In the genomic region with DNA sequence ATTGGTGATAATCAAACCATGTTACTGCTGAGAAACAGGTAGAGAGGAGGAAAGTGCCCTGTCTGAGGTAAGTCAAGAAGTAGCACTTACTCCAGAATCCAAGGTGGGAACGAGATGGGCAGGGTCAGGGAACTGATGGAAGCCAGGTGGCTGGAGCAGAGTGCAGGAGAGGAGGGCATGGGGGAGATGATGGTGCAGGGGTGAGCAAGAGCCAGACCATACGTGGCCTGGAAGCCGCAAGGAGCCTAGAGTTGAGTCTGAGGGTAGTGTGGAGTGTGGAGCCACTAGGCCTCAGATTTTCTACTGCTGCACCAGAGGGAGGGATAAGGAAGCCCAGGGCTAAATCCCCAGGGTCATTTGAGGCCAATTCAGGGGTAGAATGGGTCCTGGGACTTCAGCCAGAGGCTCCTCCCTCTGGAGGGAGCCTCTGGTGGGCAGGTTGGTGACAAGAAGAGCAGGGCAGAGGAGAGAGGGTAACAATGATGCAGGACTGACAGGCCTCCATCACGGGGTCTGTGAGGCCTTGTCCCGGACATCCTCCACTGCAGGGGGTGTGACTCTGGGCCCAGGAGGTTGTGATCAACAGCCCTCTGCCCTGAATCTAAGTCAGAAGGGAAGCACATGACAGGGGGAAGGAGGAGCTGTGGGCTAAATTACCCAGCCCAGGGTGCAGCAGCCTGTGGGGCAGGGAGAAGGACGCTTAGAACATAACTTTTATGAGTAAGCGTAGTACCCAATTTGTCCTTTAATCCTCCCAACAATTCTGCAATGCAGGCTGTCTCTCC, we compare ENCODE assay signal across 10 cellular contexts. TPM values are rescaled to one million over a fixed set of nuclear protein-coding genes. Genes with fewer than 3 reads are reported as not detected.
A peak's percentile ranks its signal among the peaks of the same experiment; 100 is the strongest.
DNase-seq lines count a peak whose midpoint lies in the region; ATAC-seq and TF ChIP-seq lines count a peak whose summit lies in the region.
"Had no signal": no experiment of that assay in that cellular context is flagged by ENCODE, and none has a peak within 500 bp of the region (broad histone marks: within the 10 kb centered on the region; RNA-seq: fewer than 3 reads in every experiment).

No MANE protein-coding gene starts in this region.

- peaks cover 76% of the 10 kb centered on the region for H3K4me1 Mint-ChIP-seq in activated naive CD4-positive, alpha-beta T cell treated with anti-CD3 and anti-CD28 coated beads for 36 hours (ENCODE audit: low read depth)

- DNase-seq in activated naive CD4-positive, alpha-beta T cell treated with anti-CD3 and anti-CD28 coated beads for 36 hours, result peak; percentile 46
- no peak for DNase-seq in activated naive CD4-positive, alpha-beta T cell treated with Interleukin-2 at 50 U/mL for 16 hours
- DNase-seq in colonic mucosa (peak; percentile 66), upper lobe of right lung (peak; percentile 83), NOMO-1 treated with DMSO at 0.1 percent for 48 hours (lab: John Stamatoyannopoulos, UW; ENCODE audit: unreplicated experiment) (no peak), GM23248 (no peak)
- DNase-seq in stimulated activated CD4-positive, alpha-beta T cell treated with anti-CD3 and anti-CD28 coated beads, Interleukin-12 subunit alpha, Interleukin-12 subunit beta, amount 100 ng/mL, for 4 hours, result no peak
- DNase-seq: activated CD8-positive, alpha-beta memory T cell treated with anti-CD3 and anti-CD28 coated beads for 24 hours had no signal

- TF ChIP-seq CTCF in colonic mucosa (IDR thresholded peaks at IDR 0.05), result no peak
- no peak for TF ChIP-seq CTCF in upper lobe of right lung (IDR thresholded peaks at IDR 0.05)

- H3K9me3 Mint-ChIP-seq in activated naive CD4-positive, alpha-beta T cell treated with anti-CD3 and anti-CD28 coated beads for 36 hours, result no peaks in the 10 kb centered on the region

- H3K36me3 ChIP-seq in colonic mucosa (no peaks in the 10 kb centered on the region), mucosa of stomach (ENCODE audit: control insufficient read depth, insufficient read depth, low read length) (peaks cover 6% of the 10 kb centered on the region), upper lobe of right lung (peaks cover 30% of the 10 kb centered on the region), GM23248 (ENCODE audit: low read depth) (no peaks in the 10 kb centered on the region; the same call in 1 of the 2 replicates)

- H3K27ac ChIP-seq in colonic mucosa, result peak overlapping the region; percentile 47
- H3K27ac ChIP-seq in upper lobe of right lung, result peak overlapping the region; percentile 78
- H3K27ac ChIP-seq in GM23248, result no peak overlapping the region

- H2AFZ ChIP-seq in GM23248, result no peak overlapping the region

- WGBS in GM23248 (ENCODE audit: low coverage in 1 of 2, low lambda C conversion rate in 2 of 2, missing lambda C conversion rate in 2 of 2), 2 experiments, result 55 to 62% methylated on average over 7 of the region's 7 CpGs

- H3K36me3 Mint-ChIP-seq in activated naive CD4-positive, alpha-beta T cell treated with anti-CD3 and anti-CD28 coated beads for 36 hours (ENCODE audit: low read depth), result peaks cover 45% of the 10 kb centered on the region

- H3K4me3 ChIP-seq in colonic mucosa (no peak overlapping the region), mucosa of stomach (ENCODE audit: low read length) (no peak overlapping the region), upper lobe of right lung (no peak overlapping the region), GM23248 (no peak overlapping the region)

- peaks cover 57% of the 10 kb centered on the region for H3K79me2 ChIP-seq in GM23248 (ENCODE audit: insufficient read depth)

- H3K4me1 ChIP-seq in colonic mucosa (peaks cover 36% of the 10 kb centered on the region), mucosa of stomach (ENCODE audit: control insufficient read depth, insufficient read depth, low read length) (peaks cover 60% of the 10 kb centered on the region), upper lobe of right lung (peaks cover 89% of the 10 kb centered on the region), GM23248 (ENCODE audit: insufficient read depth) (0 out of 2 replicates have a peak, but pooled peaks cover 9% of the 10 kb centered on the region)

- in situ Hi-C loops in GM23248 (cut with MboI), result loop anchor here (10.0 kb wide), 1 partner anchor 58 kb away; a partner anchor contains a TSS

- peak overlapping the region; percentile 36 to 85 for H3K9ac ChIP-seq in colonic mucosa (ENCODE audit: low read depth in 2 of 2, low read length in 2 of 2)
- H3K9ac ChIP-seq in mucosa of stomach (ENCODE audit: low read length), result peak overlapping the region; percentile 26
- H3K9ac ChIP-seq in GM23248, result no peak overlapping the region

- ATAC-seq in upper lobe of right lung, result peak; percentile 80

- no peaks in the 10 kb centered on the region for H3K9me2 ChIP-seq in GM23248 (ENCODE audit: insufficient read depth)

- no peaks in the 10 kb centered on the region for H4K20me1 ChIP-seq in GM23248 (ENCODE audit: insufficient read depth)

- H3K27me3 ChIP-seq in colonic mucosa, result no peaks in the 10 kb centered on the region
- no peaks in the 10 kb centered on the region for H3K27me3 ChIP-seq in mucosa of stomach (ENCODE audit: control insufficient read depth, insufficient read depth, low read length)
- H3K27me3 ChIP-seq in upper lobe of right lung, result no peaks in the 10 kb centered on the region
- no peaks in the 10 kb centered on the region for H3K27me3 ChIP-seq in GM23248 (replicated peaks; ENCODE audit: insufficient read depth)

- H3K9me3 ChIP-seq in colonic mucosa (no peaks in the 10 kb centered on the region), mucosa of stomach (ENCODE audit: control insufficient read depth, low read length) (no peaks in the 10 kb centered on the region), upper lobe of right lung (no peaks in the 10 kb centered on the region), GM23248 (ENCODE audit: low read depth) (no peaks in the 10 kb centered on the region)

- no peak overlapping the region for H3K4me2 ChIP-seq in GM23248 (ENCODE audit: unreplicated experiment)

- CTCF ChIA-PET in activated naive CD4-positive, alpha-beta T cell treated with anti-CD3 and anti-CD28 coated beads for 36 hours (lab: Charles Lee), result interaction anchor here (1.2 to 10.3 kb wide), 3 partner anchors 38 to 57 kb away, joined by 3 to 339 read pairs (median 4); a partner anchor contains a TSS

- H3F3A ChIP-seq in GM23248 (ENCODE audit: insufficient read depth), result peaks cover 12% of the 10 kb centered on the region; the same call in 1 of the 2 replicates

- no peak overlapping the region for H3K4me3 Mint-ChIP-seq in activated naive CD4-positive, alpha-beta T cell treated with anti-CD3 and anti-CD28 coated beads for 36 hours

- intact Hi-C loops in activated naive CD4-positive, alpha-beta T cell treated with anti-CD3 and anti-CD28 coated beads for 36 hours (cut with micrococcal nuclease), result no loop called here
- intact Hi-C loops in colonic mucosa (cut with DNase I) (no loop called here), upper lobe of right lung (cut with DNase I) (no loop called here)

- H3K27ac Mint-ChIP-seq in activated naive CD4-positive, alpha-beta T cell treated with anti-CD3 and anti-CD28 coated beads for 36 hours, result peak overlapping the region; percentile 82

- no peaks in the 10 kb centered on the region for H3K27me3 Mint-ChIP-seq in activated naive CD4-positive, alpha-beta T cell treated with anti-CD3 and anti-CD28 coated beads for 36 hours (ENCODE audit: low read depth)

RNA-seq across cellular contexts. Expression of a gene that starts 28.7 kb away (rescaled TPM):
- not detected for total RNA-seq in activated naive CD4-positive, alpha-beta T cell treated with anti-CD3 and anti-CD28 coated beads for 36 hours
- total RNA-seq in colonic mucosa, result under 1 TPM in 1 of 2 donors, not detected in 1; 0.52 TPM
- 19.1 TPM for total RNA-seq in upper lobe of right lung
- not detected in 2 replicates for total RNA-seq in GM23248 (2014; rRNA removed; shearing (Covaris generic))
- polyA plus RNA-seq in GM23248 (2016; fragmentation: Nextera tagmentation; extraction: Ambion mirVana), result not detected in 2 replicates
- polyA plus RNA-seq: BJ had no signal

RNA-seq across cellular contexts. Expression of a gene that starts 56.2 kb away (rescaled TPM):
- 10 to 100 TPM; 87.9 to 89.2 TPM for total RNA-seq in activated naive CD4-positive, alpha-beta T cell treated with anti-CD3 and anti-CD28 coated beads for 36 hours
- 10 to 100 TPM; 55.9 to 59.4 TPM for total RNA-seq in colonic mucosa
- total RNA-seq in upper lobe of right lung, result 174 TPM
- 83.8 and 95.1 TPM in 2 replicates for total RNA-seq in GM23248 (2014; rRNA removed; shearing (Covaris generic))
- 56.2 and 56.3 TPM in 2 replicates for polyA plus RNA-seq in GM23248 (2016; fragmentation: Nextera tagmentation; extraction: Ambion mirVana)

Comparison
In these comparisons a context has a peak if more than half of its experiments do, and no peak if none do; other contexts are left out.
1. DNase-seq: peak in activated naive CD4-positive, alpha-beta T cell treated with anti-CD3 and anti-CD28 coated beads for 36 hours (single experiment), colonic mucosa (single experiment) and upper lobe of right lung (single experiment); none in activated naive CD4-positive, alpha-beta T cell treated with Interleukin-2 at 50 U/mL for 16 hours (single experiment), NOMO-1 treated with DMSO at 0.1 percent for 48 hours (single experiment), GM23248 (single experiment) and stimulated activated CD4-positive, alpha-beta T cell treated with anti-CD3 and anti-CD28 coated beads, Interleukin-12 subunit alpha, Interleukin-12 subunit beta, amount 100 ng/mL, for 4 hours (single experiment).
2. RNA of a gene that starts 28.7 kb away (total RNA-seq): 19.1 TPM in upper lobe of right lung (single experiment); 0.52 TPM in colonic mucosa, not detected in activated naive CD4-positive, alpha-beta T cell treated with anti-CD3 and anti-CD28 coated beads for 36 hours and not detected in GM23248; every median in the first group is over 10 times any median in the second.